2 cellular contexts compared by ENCODE assay signal in the genomic region with DNA sequence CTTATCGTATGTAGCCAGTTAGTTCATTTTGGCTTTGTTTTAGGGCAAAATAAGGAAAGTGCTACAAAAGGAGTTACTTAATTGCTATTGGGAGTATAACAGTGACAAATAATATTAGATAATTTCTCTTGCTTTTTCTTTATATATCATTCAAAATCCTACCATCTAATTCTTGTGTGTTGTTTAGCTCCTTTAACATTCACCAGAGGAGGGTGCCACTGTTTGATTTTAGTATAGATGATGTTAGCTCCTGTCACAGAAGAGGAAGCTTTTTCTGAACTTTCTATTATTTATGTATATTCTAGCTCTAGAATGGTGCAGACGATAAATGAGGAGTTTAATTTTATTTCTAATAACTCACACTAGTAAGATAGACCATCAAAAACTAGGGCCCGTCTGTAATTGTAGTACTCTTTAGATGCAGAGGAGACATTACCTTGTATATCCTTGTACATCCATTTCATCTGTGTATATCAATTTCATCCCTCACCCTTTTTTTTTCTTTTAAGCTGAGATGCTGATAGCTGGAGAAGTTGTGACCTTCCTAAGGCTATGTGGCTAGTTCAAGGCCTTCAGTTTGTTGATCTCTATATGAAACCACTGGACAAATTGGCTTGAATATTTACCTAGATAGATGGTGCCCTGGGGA.
TF ChIP-seq lines count a peak whose summit lies in the region.

No MANE protein-coding gene starts in this region.

TF ChIP-seq in liver, 16 proteins besides CTCF, POLR2A, EP300 and RAD21:
- TF ChIP-seq RXRA (IDR thresholded peaks at IDR 0.05) (no peak), SP1 (IDR thresholded peaks at IDR 0.05) (no peak), HNF4G (IDR thresholded peaks at IDR 0.05) (no peak), TAF1 (conservative IDR thresholded peaks at IDR 0.05) (no peak), FOXA1 (IDR thresholded peaks at IDR 0.05) (no peak), YY1 (IDR thresholded peaks at IDR 0.05) (no peak)
- TF ChIP-seq, protein P1, sequence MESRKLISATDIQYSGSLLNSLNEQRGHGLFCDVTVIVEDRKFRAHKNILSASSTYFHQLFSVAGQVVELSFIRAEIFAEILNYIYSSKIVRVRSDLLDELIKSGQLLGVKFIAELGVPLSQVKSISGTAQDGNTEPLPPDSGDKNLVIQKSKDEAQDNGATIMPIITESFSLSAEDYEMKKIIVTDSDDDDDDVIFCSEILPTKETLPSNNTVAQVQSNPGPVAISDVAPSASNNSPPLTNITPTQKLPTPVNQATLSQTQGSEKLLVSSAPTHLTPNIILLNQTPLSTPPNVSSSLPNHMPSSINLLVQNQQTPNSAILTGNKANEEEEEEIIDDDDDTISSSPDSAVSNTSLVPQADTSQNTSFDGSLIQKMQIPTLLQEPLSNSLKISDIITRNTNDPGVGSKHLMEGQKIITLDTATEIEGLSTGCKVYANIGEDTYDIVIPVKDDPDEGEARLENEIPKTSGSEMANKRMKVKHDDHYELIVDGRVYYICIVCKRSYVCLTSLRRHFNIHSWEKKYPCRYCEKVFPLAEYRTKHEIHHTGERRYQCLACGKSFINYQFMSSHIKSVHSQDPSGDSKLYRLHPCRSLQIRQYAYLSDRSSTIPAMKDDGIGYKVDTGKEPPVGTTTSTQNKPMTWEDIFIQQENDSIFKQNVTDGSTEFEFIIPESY (IDR thresholded peaks at IDR 0.05), result no peak
- TF ChIP-seq, protein P2, sequence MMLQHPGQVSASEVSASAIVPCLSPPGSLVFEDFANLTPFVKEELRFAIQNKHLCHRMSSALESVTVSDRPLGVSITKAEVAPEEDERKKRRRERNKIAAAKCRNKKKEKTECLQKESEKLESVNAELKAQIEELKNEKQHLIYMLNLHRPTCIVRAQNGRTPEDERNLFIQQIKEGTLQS (IDR thresholded peaks at IDR 0.05), result no peak

TF ChIP-seq in HepG2, 621 proteins besides CTCF, POLR2A, EP300 and RAD21:
- TF ChIP-seq, protein P3, sequence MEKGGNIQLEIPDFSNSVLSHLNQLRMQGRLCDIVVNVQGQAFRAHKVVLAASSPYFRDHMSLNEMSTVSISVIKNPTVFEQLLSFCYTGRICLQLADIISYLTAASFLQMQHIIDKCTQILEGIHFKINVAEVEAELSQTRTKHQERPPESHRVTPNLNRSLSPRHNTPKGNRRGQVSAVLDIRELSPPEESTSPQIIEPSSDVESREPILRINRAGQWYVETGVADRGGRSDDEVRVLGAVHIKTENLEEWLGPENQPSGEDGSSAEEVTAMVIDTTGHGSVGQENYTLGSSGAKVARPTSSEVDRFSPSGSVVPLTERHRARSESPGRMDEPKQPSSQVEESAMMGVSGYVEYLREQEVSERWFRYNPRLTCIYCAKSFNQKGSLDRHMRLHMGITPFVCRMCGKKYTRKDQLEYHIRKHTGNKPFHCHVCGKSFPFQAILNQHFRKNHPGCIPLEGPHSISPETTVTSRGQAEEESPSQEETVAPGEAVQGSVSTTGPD (CRISPR knock-in tag; IDR thresholded peaks at IDR 0.05), result no peak
- no peak for TF ChIP-seq ZNF572 (CRISPR knock-in tag; IDR thresholded peaks at IDR 0.05)
- TF ChIP-seq, protein P4, sequence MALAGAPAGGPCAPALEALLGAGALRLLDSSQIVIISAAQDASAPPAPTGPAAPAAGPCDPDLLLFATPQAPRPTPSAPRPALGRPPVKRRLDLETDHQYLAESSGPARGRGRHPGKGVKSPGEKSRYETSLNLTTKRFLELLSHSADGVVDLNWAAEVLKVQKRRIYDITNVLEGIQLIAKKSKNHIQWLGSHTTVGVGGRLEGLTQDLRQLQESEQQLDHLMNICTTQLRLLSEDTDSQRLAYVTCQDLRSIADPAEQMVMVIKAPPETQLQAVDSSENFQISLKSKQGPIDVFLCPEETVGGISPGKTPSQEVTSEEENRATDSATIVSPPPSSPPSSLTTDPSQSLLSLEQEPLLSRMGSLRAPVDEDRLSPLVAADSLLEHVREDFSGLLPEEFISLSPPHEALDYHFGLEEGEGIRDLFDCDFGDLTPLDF (CRISPR knock-in tag; IDR thresholded peaks at IDR 0.05), result no peak
- no peak for TF ChIP-seq ZNF615 (CRISPR knock-in tag; IDR thresholded peaks at IDR 0.05; ENCODE audit: borderline replicate concordance)
- no peak for TF ChIP-seq CBX2 (IDR thresholded peaks at IDR 0.05; ENCODE audit: low read depth, low read length)
- no peak for TF ChIP-seq CBX2 (CRISPR knock-in tag; IDR thresholded peaks at IDR 0.05; ENCODE audit: low read depth)
- no peak for TF ChIP-seq ZNF335 (CRISPR knock-in tag; IDR thresholded peaks at IDR 0.05)
- no peak for TF ChIP-seq ZGPAT (CRISPR knock-in tag; IDR thresholded peaks at IDR 0.05)
- TF ChIP-seq NRL (CRISPR knock-in tag; IDR thresholded peaks at IDR 0.05; ENCODE audit: borderline replicate concordance), result no peak
- no peak for TF ChIP-seq POLR2AphosphoS2 (IDR thresholded peaks at IDR 0.05; ENCODE audit: low read depth, low read length)
- TF ChIP-seq ZSCAN21 (CRISPR knock-in tag; IDR thresholded peaks at IDR 0.05; ENCODE audit: borderline replicate concordance), result no peak
